Comparison of ENCODE assay signal across 8 cellular contexts in genomic region chr3:188683032-188683491, GRCh38.
DNase-seq lines count a peak whose midpoint lies in the region; ATAC-seq, FAIRE-seq and TF ChIP-seq lines count a peak whose summit lies in the region.

No MANE protein-coding gene starts in this region.

- no peak overlapping the region for H3K4me3 ChIP-seq in GM12878
- no peak overlapping the region for H3K4me3 ChIP-seq in mucosa of descending colon

- no peak for ATAC-seq in GM12878
- ATAC-seq in mucosa of descending colon: peak; percentile 84
- no peak for ATAC-seq in GM19467 (IDR thresholded peaks at IDR 0.05; ENCODE audit: unreplicated experiment)

- H3K79me2 ChIP-seq in GM12878 (ENCODE audit: control insufficient read depth, insufficient read depth, low read length): no peaks in the 10 kb centered on the region

- in situ Hi-C loops in ACHN (cut with HindIII; ENCODE audit: low pct_ligation_motif_present, low pct_unique_long_range_greater_than_20kb, low sequenced_read_pairs): no loop called here
- in situ Hi-C loops in GM12878 (cut with MboI): no loop called here

- H3K27me3 ChIP-seq in GM12878 (replicated peaks in 1 of 2; ENCODE audit: control insufficient read depth in 2 of 2, insufficient read depth in 2 of 2, low read length in 1 of 2): no peaks in the 10 kb centered on the region

- SMC1A ChIA-PET in GM12878 (lab: Charles Lee; ENCODE audit: uncharacterized antibody, unreplicated experiment): no interaction called here

- H3K9ac ChIP-seq in GM12878 (ENCODE audit: control insufficient read depth, insufficient read depth, low read length): no peak overlapping the region

- TF ChIP-seq RAD21 in GM12878 (IDR thresholded peaks at IDR 0.05; ENCODE audit: insufficient read depth, low read depth, low read length): no peak

- no TSS peak for BruUV-seq in GM12878 (replicated peaks; lab: Mats Ljungman, UMichigan)

- FAIRE-seq in H54 (lab: Jason Lieb, UNC) (peak; percentile 94), GM12878 (lab: Jason Lieb, UNC) (no peak)

- RAD21 ChIA-PET in GM12878 (lab: Charles Lee; ENCODE audit: unreplicated experiment): no interaction called here

- no peak for TF ChIP-seq POLR2A in H54 (IDR thresholded peaks at IDR 0.05; ENCODE audit: low read depth, low read length)
- TF ChIP-seq POLR2A in GM12878 (IDR thresholded peaks at IDR 0.05; ENCODE audit: low read depth, low read length): no peak

- H2AFZ ChIP-seq in GM12878 (ENCODE audit: control insufficient read depth, low read depth, low read length): no peak overlapping the region

- no peaks in the 10 kb centered on the region for H3K4me1 ChIP-seq in GM12878 (ENCODE audit: control insufficient read depth, insufficient read depth, low read length)
- H3K4me1 ChIP-seq in mucosa of descending colon (ENCODE audit: low read depth): no peaks in the 10 kb centered on the region

- TF ChIP-seq CTCF in GM12878 (IDR thresholded peaks at IDR 0.05 in 2 of 3, conservative IDR thresholded peaks at IDR 0.05 in 1 of 3; ENCODE audit: control insufficient read depth in 2 of 3, extremely low read depth in 1 of 3, insufficient read depth in 1 of 3, low read depth in 3 of 3, low read length in 3 of 3) (no peak), mucosa of descending colon (IDR thresholded peaks at IDR 0.05) (no peak)

- WGBS in GM12878 (ENCODE audit: insufficient coverage, insufficient replicate concordance, low lambda C conversion rate, missing lambda C conversion rate): 14% methylated on average over 3 of the region's 3 CpGs

- POLR2A ChIA-PET in GM12878 (lab: Charles Lee): no interaction called here

- H3K9me3 ChIP-seq in GM12878 (replicated peaks; ENCODE audit: control insufficient read depth, insufficient read depth, low read length): no peaks in the 10 kb centered on the region
- no peaks in the 10 kb centered on the region for H3K9me3 ChIP-seq in mucosa of descending colon

- no peak for TF ChIP-seq EP300 in GM12878 (IDR thresholded peaks at IDR 0.05; ENCODE audit: borderline replicate concordance in 1 of 2, control insufficient read depth in 1 of 2, low read depth in 2 of 2, low read length in 2 of 2)

- DNase-seq in ACHN (peak; percentile 22), H54 (ENCODE audit: insufficient read length, low spot score) (peak; percentile 34), GM12878 (ENCODE audit: low read depth, low spot score) (no peak), mucosa of descending colon (no peak), nucleus accumbens (lab: John Stamatoyannopoulos, UW) (no peak), RPMI8226 (no peak), AML-193 (lab: John Stamatoyannopoulos, UW) (no peak)

- no peaks in the 10 kb centered on the region for H4K20me1 ChIP-seq in GM12878 (ENCODE audit: control insufficient read depth, insufficient read depth)

- H3K36me3 ChIP-seq in GM12878 (ENCODE audit: control insufficient read depth in 2 of 2, insufficient read depth in 2 of 2, low read length in 1 of 2) (no peaks in the 10 kb centered on the region), mucosa of descending colon (ENCODE audit: low read depth) (no peaks in the 10 kb centered on the region)

- CTCF ChIA-PET in GM12878 (lab: Yijun Ruan, JAX): no interaction called here

- no peak overlapping the region for H3K27ac ChIP-seq in GM12878 (ENCODE audit: control insufficient read depth, insufficient read depth)

- intact Hi-C loops in GM12878 (cut with micrococcal nuclease; ENCODE audit: unreplicated experiment): no loop called here
- intact Hi-C loops in mucosa of descending colon (cut with DNase I, micrococcal nuclease): no loop called here

- H3K4me2 ChIP-seq in GM12878 (ENCODE audit: control insufficient read depth, insufficient read depth): 0 out of 2 replicates have a peak overlapping the region, but pooled peaks have one; percentile 9

TF ChIP-seq in GM12878, 131 proteins besides CTCF, POLR2A, EP300 and RAD21:
- TF ChIP-seq ASH2L (IDR thresholded peaks at IDR 0.05; ENCODE audit: borderline replicate concordance, low read depth) (no peak), SREBF2 (IDR thresholded peaks at IDR 0.05; ENCODE audit: low read length) (no peak), MTA2 (IDR thresholded peaks at IDR 0.05; ENCODE audit: low read depth) (no peak), EED (IDR thresholded peaks at IDR 0.05; ENCODE audit: low read depth) (no peak), DPF2 (IDR thresholded peaks at IDR 0.05) (no peak), STAT1 (conservative IDR thresholded peaks at IDR 0.05) (no peak), YY1 (IDR thresholded peaks at IDR 0.05; ENCODE audit: low read depth, low read length) (no peak), CREM (IDR thresholded peaks at IDR 0.05; ENCODE audit: low read depth) (no peak), RBBP5 (conservative IDR thresholded peaks at IDR 0.05) (no peak), ESRRA (IDR thresholded peaks at IDR 0.05; ENCODE audit: low read length) (no peak), JUND (IDR thresholded peaks at IDR 0.05; ENCODE audit: low read depth, low read length) (no peak), TCF12 (IDR thresholded peaks at IDR 0.05; ENCODE audit: low read depth, low read length) (no peak), HSF1 (IDR thresholded peaks at IDR 0.05; ENCODE audit: low read depth, low read length) (no peak), PAX5 (IDR thresholded peaks at IDR 0.05; ENCODE audit: borderline replicate concordance, low read depth, low read length) (no peak)

Comparison
In these comparisons a context has a peak if more than half of its experiments do, and no peak if none do; other contexts are left out.
1. DNase-seq: peak in ACHN (single experiment) and H54 (single experiment); none in GM12878 (single experiment), mucosa of descending colon (0 of 3), nucleus accumbens (0 of 56), RPMI8226 (single experiment) and AML-193 (0 of 2).